ENCODE assay signal across 12 cellular contexts in genomic region chr2:217370391-217370790, GRCh38.
DNase-seq lines count a peak whose midpoint lies in the region; ATAC-seq and TF ChIP-seq lines count a peak whose summit lies in the region.
"Had no signal": no experiment of that assay in that cellular context is flagged by ENCODE, and none has a peak within 500 bp of the region (broad histone marks: within the 10 kb centered on the region; RNA-seq: fewer than 3 reads in every experiment).

No MANE protein-coding gene starts in this region.

- no peak overlapping the region for H3K4me2 ChIP-seq in smooth muscle cell

- no peak for ATAC-seq in T-helper 17 cell

- H3K27ac ChIP-seq in smooth muscle cell (ENCODE audit: low read depth) = peak overlapping the region; percentile 14

- H3K27me3 ChIP-seq in smooth muscle cell (ENCODE audit: low read depth) = no peaks in the 10 kb centered on the region
- H3K27me3 ChIP-seq: BE2C had no signal

- H3K9me3 Mint-ChIP-seq in chondrocyte (ENCODE audit: low read depth) = no peaks in the 10 kb centered on the region

- no peaks in the 10 kb centered on the region for H3K27me3 Mint-ChIP-seq in chondrocyte (ENCODE audit: low read depth)
- H3K27me3 Mint-ChIP-seq in T-helper 17 cell = no peaks in the 10 kb centered on the region

- no peak overlapping the region for H2AFZ ChIP-seq in smooth muscle cell (ENCODE audit: low read depth)

- H3K4me1 Mint-ChIP-seq in chondrocyte (ENCODE audit: low read depth) (peaks cover 55% of the 10 kb centered on the region), T-helper 17 cell (no peaks in the 10 kb centered on the region)

- TF ChIP-seq CTCF in chondrocyte (IDR thresholded peaks at IDR 0.05) = no peak
- TF ChIP-seq CTCF in smooth muscle cell (IDR thresholded peaks at IDR 0.05; ENCODE audit: borderline replicate concordance, insufficient read depth, poor library complexity, severe bottlenecking) = no peak

- H3K36me3 Mint-ChIP-seq in chondrocyte (ENCODE audit: low read depth) = no peaks in the 10 kb centered on the region
- no peaks in the 10 kb centered on the region for H3K36me3 Mint-ChIP-seq in T-helper 17 cell (ENCODE audit: low read depth)

- H3K4me1 ChIP-seq in smooth muscle cell (ENCODE audit: low read depth) = peaks cover 27% of the 10 kb centered on the region

- H4K20me1 ChIP-seq in smooth muscle cell (ENCODE audit: low read depth) = no peaks in the 10 kb centered on the region

- DNase-seq in activated T-cell treated with anti-CD3 and anti-CD28 coated beads for 48 hours (ENCODE audit: low read depth) = peak; percentile 6
- DNase-seq in activated T-cell treated with anti-CD3 and anti-CD28 coated beads for 4 hours = no peak
- DNase-seq in MV-4-11 (lab: John Stamatoyannopoulos, UW) = peak; percentile 85
- DNase-seq in chondrocyte (ENCODE audit: low spot score) = no peak
- DNase-seq in smooth muscle cell (lab: John Stamatoyannopoulos, UW; ENCODE audit: unreplicated experiment) = no peak
- DNase-seq in dedifferentiated amniotic fluid mesenchymal stem cell (ENCODE audit: extremely low spot score) = no peak
- DNase-seq in NCI-H2227 treated with DMSO at 0.1 percent for 48 hours (lab: John Stamatoyannopoulos, UW) = no peak
- DNase-seq in T-helper 17 cell = no peak
- DNase-seq: activated naive CD4-positive, alpha-beta T cell treated with Interleukin-2 at 50 U/mL for 16 hours; BE2C; kidney; occipital lobe had no signal

- no peak overlapping the region for H3K4me3 ChIP-seq in smooth muscle cell

- no peak overlapping the region for H3K4me3 Mint-ChIP-seq in chondrocyte (ENCODE audit: unreplicated experiment)
- H3K4me3 Mint-ChIP-seq in T-helper 17 cell = no peak overlapping the region

- H3F3A ChIP-seq in smooth muscle cell (ENCODE audit: low read depth) = peaks cover 3% of the 10 kb centered on the region

- no peaks in the 10 kb centered on the region for H3K36me3 ChIP-seq in smooth muscle cell (ENCODE audit: low read depth)
- H3K36me3 ChIP-seq: BE2C had no signal

- WGBS in smooth muscle cell (ENCODE audit: low lambda C conversion rate) = 52% methylated on average over 5 of the region's 5 CpGs

- H3K9me3 ChIP-seq in smooth muscle cell (replicated peaks; ENCODE audit: low read depth) (no peaks in the 10 kb centered on the region), T-helper 17 cell (ENCODE audit: control insufficient read depth, low read length, poor library complexity, severe bottlenecking) (no peaks in the 10 kb centered on the region)
- H3K9me3 ChIP-seq: BE2C had no signal

- H3K27ac Mint-ChIP-seq in chondrocyte (ENCODE audit: unreplicated experiment) = peak overlapping the region; percentile 18
- no peak overlapping the region for H3K27ac Mint-ChIP-seq in T-helper 17 cell

- H3K79me2 ChIP-seq in smooth muscle cell (ENCODE audit: low read depth) = no peaks in the 10 kb centered on the region

- no peak overlapping the region for H3K9ac ChIP-seq in smooth muscle cell (ENCODE audit: low read depth)

Comparison
In these comparisons a context has a peak if more than half of its experiments do, and no peak if none do; other contexts are left out.
1. DNase-seq: peak in activated T-cell treated with anti-CD3 and anti-CD28 coated beads for 48 hours (single experiment) and MV-4-11 (single experiment); none in activated T-cell treated with anti-CD3 and anti-CD28 coated beads for 4 hours (single experiment), chondrocyte (single experiment), smooth muscle cell (single experiment), dedifferentiated amniotic fluid mesenchymal stem cell (single experiment), NCI-H2227 treated with DMSO at 0.1 percent for 48 hours (single experiment) and T-helper 17 cell (0 of 3).